In genomic region chr5:145830594-145830993, GRCh38 we compare ENCODE assay signal across 24 cellular contexts. TPM values are rescaled to one million over a fixed set of nuclear protein-coding genes. Genes with fewer than 3 reads are reported as not detected.
A peak's percentile ranks its signal among the peaks of the same experiment; 100 is the strongest.
DNase-seq lines count a peak whose midpoint lies in the region; ATAC-seq, FAIRE-seq and TF ChIP-seq lines count a peak whose summit lies in the region.
"Had no signal": no experiment of that assay in that cellular context is flagged by ENCODE, and none has a peak within 500 bp of the region (broad histone marks: within the 10 kb centered on the region; RNA-seq: fewer than 3 reads in every experiment).

No MANE protein-coding gene starts in this region.

- no peak overlapping the region for H3K9ac ChIP-seq in astrocyte (ENCODE audit: low read length)

- H4K20me1 ChIP-seq in astrocyte (ENCODE audit: insufficient read depth, low read length) = no peaks in the 10 kb centered on the region

- DNase-seq in GM04504 (ENCODE audit: low read depth) (peak; percentile 15), astrocyte (ENCODE audit: low read depth) (peak; percentile 45), fibroblast of villous mesenchyme (ENCODE audit: low read depth) (peak; percentile 46), type B pancreatic cell (ENCODE audit: extremely low spot score, unreplicated experiment) (no peak), natural killer cell (no peak), dorsolateral prefrontal cortex (no peak), GM10248 (ENCODE audit: extremely low spot score) (no peak)
- DNase-seq: activated CD4-positive, alpha-beta memory T cell treated with anti-CD3 and anti-CD28 coated beads for 36 hours; activated T-cell treated with anti-CD3 and anti-CD28 coated beads, Interleukin-2, amount 50 U/mL, for 48 hours; CD4-positive, CD25-positive, alpha-beta regulatory T cell; DMS79 treated with DMSO at 0.1 percent for 48 hours; naive thymus-derived CD8-positive, alpha-beta T cell; NCI-H1436 treated with DMSO at 0.1 percent for 48 hours; NCI-H82; testis had no signal

- peaks cover 4% of the 10 kb centered on the region for H3K4me1 ChIP-seq in astrocyte (ENCODE audit: insufficient read depth, low read length)

- H3K9me3 ChIP-seq in astrocyte (ENCODE audit: insufficient read depth, low read depth, low read length) = no peaks in the 10 kb centered on the region
- H3K9me3 ChIP-seq: testis had no signal

- H3K36me3 ChIP-seq in astrocyte (ENCODE audit: insufficient read depth, low read length) = no peaks in the 10 kb centered on the region

- H2AFZ ChIP-seq in astrocyte (ENCODE audit: low read depth, low read length) = no peak overlapping the region

- intact Hi-C loops in natural killer cell (cut with micrococcal nuclease) (no loop called here), dorsolateral prefrontal cortex (cut with DNase I) (loop anchor here (5.0 to 10.0 kb wide), 3 partner anchors 217 to 1626 kb away; no protein-coding TSS in a partner anchor)

- ATAC-seq in natural killer cell = no peak
- ATAC-seq: activated naive CD4-positive, alpha-beta T cell treated with anti-CD3 and anti-CD28 coated beads, Interleukin-2, amount 50 U/mL, for 72 hours; HCT116; naive thymus-derived CD8-positive, alpha-beta T cell had no signal

- no peaks in the 10 kb centered on the region for H3K9me3 Mint-ChIP-seq in astrocyte (ENCODE audit: unreplicated experiment)
- H3K9me3 Mint-ChIP-seq in type B pancreatic cell = no peaks in the 10 kb centered on the region
- H3K9me3 Mint-ChIP-seq in natural killer cell = no peaks in the 10 kb centered on the region
- H3K9me3 Mint-ChIP-seq: activated CD4-positive, alpha-beta memory T cell treated with anti-CD3 and anti-CD28 coated beads for 36 hours; activated naive CD4-positive, alpha-beta T cell treated with anti-CD3 and anti-CD28 coated beads, Interleukin-2, amount 50 U/mL, for 72 hours; CD4-positive, CD25-positive, alpha-beta regulatory T cell; central memory CD8-positive, alpha-beta T cell; naive thymus-derived CD8-positive, alpha-beta T cell had no signal

- TF ChIP-seq CTCF in astrocyte (IDR thresholded peaks at IDR 0.05; ENCODE audit: insufficient read depth, low read depth, low read length) = no peak
- no peak for TF ChIP-seq CTCF in fibroblast of villous mesenchyme (IDR thresholded peaks at IDR 0.05; ENCODE audit: insufficient read depth, low read depth, low read length)
- no peak for TF ChIP-seq CTCF in type B pancreatic cell (conservative IDR thresholded peaks at IDR 0.05)
- no peak for TF ChIP-seq CTCF in natural killer cell (IDR thresholded peaks at IDR 0.05)
- TF ChIP-seq CTCF in dorsolateral prefrontal cortex (IDR thresholded peaks at IDR 0.05 in 54 of 56, conservative IDR thresholded peaks at IDR 0.05 in 2 of 56; ENCODE audit: low read depth in 1 of 56, partially characterized antibody in 56 of 56) = no peak
- TF ChIP-seq CTCF in GM10248 (IDR thresholded peaks at IDR 0.05; ENCODE audit: control extremely low read depth, extremely low read depth, low read depth, missing control alignments) = no peak

- no peaks in the 10 kb centered on the region for H3K27me3 Mint-ChIP-seq in astrocyte (ENCODE audit: low read depth, unreplicated experiment)
- H3K27me3 Mint-ChIP-seq in type B pancreatic cell = no peaks in the 10 kb centered on the region
- H3K27me3 Mint-ChIP-seq in natural killer cell (ENCODE audit: low read depth in 2 of 2) = no peaks in the 10 kb centered on the region
- H3K27me3 Mint-ChIP-seq: activated CD4-positive, alpha-beta memory T cell treated with anti-CD3 and anti-CD28 coated beads for 36 hours; central memory CD8-positive, alpha-beta T cell; progenitor cell of endocrine pancreas had no signal

- no peaks in the 10 kb centered on the region for H3K36me3 Mint-ChIP-seq in astrocyte (ENCODE audit: low read depth, unreplicated experiment)
- H3K36me3 Mint-ChIP-seq in type B pancreatic cell = no peaks in the 10 kb centered on the region
- H3K36me3 Mint-ChIP-seq in natural killer cell = no peaks in the 10 kb centered on the region
- H3K36me3 Mint-ChIP-seq: activated CD4-positive, alpha-beta memory T cell treated with anti-CD3 and anti-CD28 coated beads for 36 hours; activated naive CD4-positive, alpha-beta T cell treated with anti-CD3 and anti-CD28 coated beads, Interleukin-2, amount 50 U/mL, for 72 hours; CD4-positive, CD25-positive, alpha-beta regulatory T cell; naive thymus-derived CD8-positive, alpha-beta T cell had no signal

- H3K4me3 ChIP-seq in astrocyte (ENCODE audit: insufficient read depth, low read depth, low read length) (no peak overlapping the region), fibroblast of villous mesenchyme (ENCODE audit: low read depth, low read length) (no peak overlapping the region), dorsolateral prefrontal cortex (no peak overlapping the region)
- H3K4me3 ChIP-seq: smooth muscle cell, testis had no signal

- peaks cover 7% of the 10 kb centered on the region for H3K79me2 ChIP-seq in astrocyte (ENCODE audit: insufficient read depth, low read length)

- no peak for FAIRE-seq in astrocyte (lab: Jason Lieb, UNC)
- FAIRE-seq: islet of Langerhans, RCC 7860 had no signal

- H3K4me1 Mint-ChIP-seq in astrocyte (ENCODE audit: low read depth, unreplicated experiment) = peaks cover 2% of the 10 kb centered on the region
- peaks cover 23% of the 10 kb centered on the region for H3K4me1 Mint-ChIP-seq in type B pancreatic cell (ENCODE audit: unreplicated experiment)
- H3K4me1 Mint-ChIP-seq in natural killer cell = peaks cover 15 to 22% of the 10 kb centered on the region in 2 donors
- H3K4me1 Mint-ChIP-seq: central memory CD8-positive, alpha-beta T cell had no signal

- H3K27ac Mint-ChIP-seq in astrocyte (ENCODE audit: unreplicated experiment) = no peak overlapping the region
- H3K27ac Mint-ChIP-seq in type B pancreatic cell = no peak overlapping the region
- peak overlapping the region in 1 of 2 donors; percentile 15 for H3K27ac Mint-ChIP-seq in natural killer cell
- H3K27ac Mint-ChIP-seq: activated CD4-positive, alpha-beta memory T cell treated with anti-CD3 and anti-CD28 coated beads for 36 hours; activated naive CD4-positive, alpha-beta T cell treated with anti-CD3 and anti-CD28 coated beads, Interleukin-2, amount 50 U/mL, for 72 hours; CD4-positive, CD25-positive, alpha-beta regulatory T cell; naive thymus-derived CD8-positive, alpha-beta T cell; progenitor cell of endocrine pancreas had no signal

- H3K4me3 Mint-ChIP-seq in astrocyte (ENCODE audit: unreplicated experiment) = no peak overlapping the region
- peak overlapping the region; percentile 8 for H3K4me3 Mint-ChIP-seq in type B pancreatic cell
- H3K4me3 Mint-ChIP-seq in natural killer cell = no peak overlapping the region
- H3K4me3 Mint-ChIP-seq: activated CD4-positive, alpha-beta memory T cell treated with anti-CD3 and anti-CD28 coated beads for 36 hours; CD4-positive, CD25-positive, alpha-beta regulatory T cell; central memory CD8-positive, alpha-beta T cell; naive thymus-derived CD8-positive, alpha-beta T cell had no signal

- H3K27me3 ChIP-seq in astrocyte (ENCODE audit: insufficient read depth, low read length) (no peaks in the 10 kb centered on the region), dorsolateral prefrontal cortex (no peaks in the 10 kb centered on the region)
- H3K27me3 ChIP-seq: testis had no signal

- POLR2A ChIA-PET in GM10248 (lab: Yijun Ruan, JAX) = no interaction called here

- CTCF ChIA-PET in GM10248 (lab: Yijun Ruan, JAX) = interaction anchor here (0.8 to 2.2 kb wide), 5 partner anchors 11 to 597 kb away, joined by 3 to 5 read pairs (median 4); no protein-coding TSS in a partner anchor

- H3K4me2 ChIP-seq in astrocyte (ENCODE audit: low read length) = peak overlapping the region; percentile 6
- H3K4me2 ChIP-seq: smooth muscle cell had no signal

- H3K27ac ChIP-seq in astrocyte (ENCODE audit: low read depth, low read length) = no peak overlapping the region
- H3K27ac ChIP-seq in dorsolateral prefrontal cortex = peak overlapping the region in 2 of 59 donors; percentile 12 to 34
- H3K27ac ChIP-seq: testis had no signal

RNA-seq across cellular contexts. Expression of gene PRELID2, which starts 4.5 kb away (rescaled TPM):
- total RNA-seq in astrocyte (9.2 and 9.9 TPM in 2 replicates), fibroblast of villous mesenchyme (23.2 and 35.0 TPM in 2 replicates), type B pancreatic cell (ENCODE audit: low replicate concordance) (15.5 and 19.6 TPM in 2 replicates), natural killer cell (1 to 10 TPM; 1.5 to 3.1 (median 1.7) TPM), dorsolateral prefrontal cortex (10 to 100 TPM in 119 of 120 experiments, 1 to 10 TPM in 1; 9.0 to 43.7 (median 22.9) TPM)
- total RNA-seq: naive thymus-derived CD8-positive, alpha-beta T cell had no signal

RNA-seq across cellular contexts. Expression of gene GRXCR2, which starts 42.2 kb away (rescaled TPM):
- not detected in 2 replicates for total RNA-seq in astrocyte
- total RNA-seq in fibroblast of villous mesenchyme = not detected in 2 replicates
- 0.24 TPM in 1 of 2 replicates, not detected in the other for total RNA-seq in type B pancreatic cell (ENCODE audit: low replicate concordance)
- not detected for total RNA-seq in natural killer cell
- 1 to 10 TPM in 1 of 120 experiments, under 1 TPM in 6, not detected in 113; 0.23 to 1.2 (median 0.31) TPM for total RNA-seq in dorsolateral prefrontal cortex
- total RNA-seq: activated CD4-positive, alpha-beta memory T cell treated with anti-CD3 and anti-CD28 coated beads for 36 hours; activated naive CD4-positive, alpha-beta T cell treated with anti-CD3 and anti-CD28 coated beads, Interleukin-2, amount 50 U/mL, for 72 hours; CD4-positive, CD25-positive, alpha-beta regulatory T cell; HT-29; lung microvascular endothelial cell; naive thymus-derived CD8-positive, alpha-beta T cell; progenitor cell of endocrine pancreas; smooth muscle cell had no signal

Comparison
In these comparisons a context has a peak if more than half of its experiments do, and no peak if none do; other contexts are left out.
1. DNase-seq: peak in GM04504 (single experiment), astrocyte (single experiment) and fibroblast of villous mesenchyme (single experiment); none in type B pancreatic cell (single experiment), natural killer cell (single experiment), dorsolateral prefrontal cortex (0 of 10) and GM10248 (single experiment).